ENCODE assay signal across 34 cellular contexts in genomic region chr10:97635577-97635976, GRCh38.
"Had no signal": no experiment of that assay in that cellular context is flagged by ENCODE, and none has a peak within 500 bp of the region (broad histone marks: within the 10 kb centered on the region; RNA-seq: fewer than 3 reads in every experiment).

No MANE protein-coding gene starts in this region.

- H3K4me3 ChIP-seq: MG63 had no signal

- H3K9me3 ChIP-seq: MG63 had no signal

- DNase-seq: Karpas-422, Kasumi-1, MG63, MM.1S, NCI-H1048, NCI-H1092, NCI-H1092 treated with DMSO at 0.1 percent for 48 hours, NCI-H1105, NCI-H1105 treated with DMSO at 0.1 percent for 48 hours, NCI-H1417, NCI-H1417 treated with DMSO at 0.1 percent for 48 hours, NCI-H1436, NCI-H1436 treated with DMSO at 0.1 percent for 48 hours, NCI-H146, NCI-H1694, NCI-H1694 treated with DMSO at 0.1 percent for 48 hours, NCI-H187, NCI-H187 treated with DMSO at 0.1 percent for 48 hours, NCI-H1930, NCI-H2029, NCI-H2029 treated with DMSO at 0.1 percent for 48 hours, NCI-H2081, NCI-H2081 treated with DMSO at 0.1 percent for 48 hours, NCI-H2107, NCI-H2171, NCI-H2171 treated with DMSO at 0.1 percent for 48 hours, NCI-H2227 treated with DMSO at 0.1 percent for 48 hours, NCI-H226, NCI-H345, NCI-H446, NCI-H446 treated with DMSO at 0.1 percent for 48 hours, NCI-H510A, NCI-H510A treated with DMSO at 0.1 percent for 48 hours, NCI-H524 had no signal

- H3K36me3 ChIP-seq: MG63 had no signal
